ENCODE assay signal across 8 cellular contexts in the genomic region with DNA sequence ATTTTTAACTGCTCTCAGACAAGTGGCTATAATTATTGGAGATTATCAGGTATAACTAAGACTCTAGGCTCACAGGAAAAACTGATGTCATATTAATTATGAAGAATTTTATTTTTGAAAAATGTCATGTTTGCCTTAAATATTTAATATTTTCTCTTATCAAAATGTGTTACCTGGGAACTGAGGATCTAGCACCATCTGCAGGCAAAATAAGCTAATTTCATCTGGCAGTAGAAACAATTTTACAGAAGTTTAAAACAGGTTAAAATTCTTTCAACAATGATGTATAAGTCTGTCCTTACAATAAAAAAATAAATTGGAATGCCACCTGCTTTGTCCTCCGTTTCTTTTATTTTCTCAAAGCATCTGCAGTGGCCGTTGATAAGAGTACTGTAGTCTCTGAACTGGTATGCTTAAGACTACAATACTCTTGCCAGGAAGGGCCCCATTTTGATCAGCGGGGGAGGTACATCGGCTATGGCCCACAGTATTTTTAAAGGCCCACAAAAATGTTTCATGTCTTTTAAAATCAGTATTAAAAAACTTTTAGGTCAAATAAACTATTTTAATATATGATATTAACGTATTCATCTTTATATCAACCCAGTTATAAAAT.
DNase-seq lines count a peak whose midpoint lies in the region; ATAC-seq, FAIRE-seq and TF ChIP-seq lines count a peak whose summit lies in the region.

No MANE protein-coding gene starts in this region.

- no peak overlapping the region for H3K27ac Mint-ChIP-seq in activated CD8-positive, alpha-beta T cell treated with anti-CD3 and anti-CD28 coated beads for 36 hours

- H3K4me1 ChIP-seq in HCT116 (ENCODE audit: control insufficient read depth in 1 of 2, insufficient read depth in 2 of 2, low read length in 2 of 2), result no peaks in the 10 kb centered on the region

- no peaks in the 10 kb centered on the region for H3K27me3 ChIP-seq in HCT116 (ENCODE audit: insufficient read depth, low read length)

- no peak overlapping the region for H3K27ac ChIP-seq in HCT116 (ENCODE audit: low read depth, low read length)

- no peaks in the 10 kb centered on the region for H3K9me3 Mint-ChIP-seq in activated CD8-positive, alpha-beta T cell treated with anti-CD3 and anti-CD28 coated beads for 36 hours

- ATAC-seq in HCT116, result no peak
- no peak for ATAC-seq in activated CD8-positive, alpha-beta T cell treated with anti-CD3 and anti-CD28 coated beads for 36 hours
- ATAC-seq in GM18519 (IDR thresholded peaks at IDR 0.05; ENCODE audit: low FRiP score, unreplicated experiment), result no peak
- no peak for ATAC-seq in HG03457 (IDR thresholded peaks at IDR 0.05; ENCODE audit: unreplicated experiment)
- ATAC-seq in HG03520 (IDR thresholded peaks at IDR 0.05; ENCODE audit: unreplicated experiment), result no peak

- no peaks in the 10 kb centered on the region for H4K20me1 ChIP-seq in HCT116 (ENCODE audit: insufficient read depth)

- no peak overlapping the region for H2AFZ ChIP-seq in HCT116 (ENCODE audit: low read depth, low read length, poor library complexity, severe bottlenecking)

- BruUV-seq in HCT116 (replicated peaks; lab: Mats Ljungman, UMichigan), result no TSS peak

- H3K4me2 ChIP-seq in HCT116 (ENCODE audit: low read length), result no peak overlapping the region

- peak; percentile 67 for TF ChIP-seq CTCF in D721Med (IDR thresholded peaks at IDR 0.05; ENCODE audit: insufficient read depth, missing control alignments)
- TF ChIP-seq CTCF in HCT116 (IDR thresholded peaks at IDR 0.05 in 2 of 3, conservative IDR thresholded peaks at IDR 0.05 in 1 of 3; ENCODE audit: borderline replicate concordance in 1 of 3, insufficient read depth in 1 of 3, low read depth in 2 of 3, low read length in 2 of 3), result peak; percentile 56 to 71 (median 62); a peak in 5 of 6 replicates
- peak; percentile 85 for TF ChIP-seq CTCF in activated CD8-positive, alpha-beta T cell treated with anti-CD3 and anti-CD28 coated beads for 36 hours (IDR thresholded peaks at IDR 0.05)

- H3K79me2 ChIP-seq in HCT116 (ENCODE audit: insufficient read depth, low read length), result no peaks in the 10 kb centered on the region

- H3K4me3 Mint-ChIP-seq in activated CD8-positive, alpha-beta T cell treated with anti-CD3 and anti-CD28 coated beads for 36 hours, result no peak overlapping the region

- POLR2A ChIA-PET in HCT116 (lab: Charles Lee), result no interaction called here
- POLR2A ChIA-PET in activated CD8-positive, alpha-beta T cell treated with anti-CD3 and anti-CD28 coated beads for 36 hours (lab: Charles Lee), result no interaction called here

- no peaks in the 10 kb centered on the region for H3K36me3 Mint-ChIP-seq in activated CD8-positive, alpha-beta T cell treated with anti-CD3 and anti-CD28 coated beads for 36 hours (ENCODE audit: low read depth)

- H3K9me3 ChIP-seq in HCT116 (ENCODE audit: control insufficient read depth in 1 of 2, insufficient read depth in 1 of 2, low read depth in 1 of 2, low read length in 2 of 2), result no peaks in the 10 kb centered on the region

- no peaks in the 10 kb centered on the region for H3K4me1 Mint-ChIP-seq in activated CD8-positive, alpha-beta T cell treated with anti-CD3 and anti-CD28 coated beads for 36 hours (ENCODE audit: low read depth)

- H3K9ac ChIP-seq in HCT116 (ENCODE audit: low read length), result no peak overlapping the region

- H3K4me3 ChIP-seq in HCT116 (replicated peaks in 1 of 2; ENCODE audit: low read depth in 1 of 2, low read length in 2 of 2), result no peak overlapping the region

- FAIRE-seq in D721Med (lab: Jason Lieb, UNC), result peak; percentile 81

- DNase-seq in D721Med (ENCODE audit: insufficient read length, low spot score) (no peak), HCT116 (ENCODE audit: low read depth, low spot score) (peak; percentile 26), inferior parietal cortex (ENCODE audit: extremely low spot score) (peak; percentile 36), iPS-NIHi11 (ENCODE audit: low spot score) (no peak)
- peak; percentile 13 for DNase-seq in activated CD8-positive, alpha-beta T cell treated with anti-CD3 and anti-CD28 coated beads for 36 hours

- intact Hi-C loops in HCT116 (cut with micrococcal nuclease), result loop anchor here (1.0 to 10.0 kb wide), 5 partner anchors 162 to 950 kb away; no protein-coding TSS in a partner anchor
- intact Hi-C loops in activated CD8-positive, alpha-beta T cell treated with anti-CD3 and anti-CD28 coated beads for 36 hours (cut with micrococcal nuclease), result loop anchor here (1.0 to 5.0 kb wide), 3 partner anchors 110 to 895 kb away; partner anchors contain the start of gene TMEM106B

- H3K27me3 Mint-ChIP-seq in activated CD8-positive, alpha-beta T cell treated with anti-CD3 and anti-CD28 coated beads for 36 hours, result no peaks in the 10 kb centered on the region

- TF ChIP-seq POLR2A in HCT116 (IDR thresholded peaks at IDR 0.05; ENCODE audit: borderline replicate concordance, extremely low read depth, insufficient read depth, insufficient read length), result no peak

- peak; percentile 79 for TF ChIP-seq RAD21 in HCT116 (IDR thresholded peaks at IDR 0.05; ENCODE audit: low read depth)

- H3K36me3 ChIP-seq in HCT116 (ENCODE audit: control insufficient read depth in 1 of 2, insufficient read depth in 2 of 2, low read length in 2 of 2), result no peaks in the 10 kb centered on the region

- CTCF ChIA-PET in HCT116 (lab: Charles Lee), result interaction anchor here (0.8 to 1.6 kb wide), 10 partner anchors 16 to 895 kb away, joined by 3 to 6 read pairs (median 4); no protein-coding TSS in a partner anchor
- CTCF ChIA-PET in activated CD8-positive, alpha-beta T cell treated with anti-CD3 and anti-CD28 coated beads for 36 hours (lab: Charles Lee), result interaction anchor here (0.8 to 2.7 kb wide), 13 partner anchors 8 to 258 kb away, joined by 3 to 23 read pairs (median 3); partner anchors contain the start of gene TMEM106B

- RAD21 ChIA-PET in HCT116 (lab: Charles Lee; ENCODE audit: low non-redundant PET in 1 of 2, low total read pairs in 2 of 2, uncharacterized antibody in 2 of 2, unreplicated experiment in 2 of 2), result interaction anchor here in 1 of 2 experiments (0.8 to 1.0 kb wide), 2 partner anchors 482 to 486 kb away, joined by 3 read pairs; no protein-coding TSS in a partner anchor

- no peaks in the 10 kb centered on the region for H3K9me2 ChIP-seq in HCT116 (ENCODE audit: insufficient read depth)

TF ChIP-seq in HCT116, 20 proteins besides CTCF, POLR2A, EP300 and RAD21 (continues in another document):
- TF ChIP-seq EZH2phosphoT487 (IDR thresholded peaks at IDR 0.05; ENCODE audit: borderline replicate concordance), result no peak
- TF ChIP-seq SIN3A (IDR thresholded peaks at IDR 0.05; ENCODE audit: low read depth), result no peak
- no peak for TF ChIP-seq ELF1 (IDR thresholded peaks at IDR 0.05; ENCODE audit: borderline replicate concordance, low read depth)
- TF ChIP-seq SP1 (IDR thresholded peaks at IDR 0.05; ENCODE audit: low read depth), result no peak
- no peak for TF ChIP-seq JUND (IDR thresholded peaks at IDR 0.05)
- no peak for TF ChIP-seq FOSL1 (IDR thresholded peaks at IDR 0.05; ENCODE audit: low read depth)
- no peak for TF ChIP-seq CEBPB (IDR thresholded peaks at IDR 0.05; ENCODE audit: low read depth)
- no peak for TF ChIP-seq POLR2AphosphoS5 (IDR thresholded peaks at IDR 0.05; ENCODE audit: low read depth, low read length)
- TF ChIP-seq, protein P1, sequence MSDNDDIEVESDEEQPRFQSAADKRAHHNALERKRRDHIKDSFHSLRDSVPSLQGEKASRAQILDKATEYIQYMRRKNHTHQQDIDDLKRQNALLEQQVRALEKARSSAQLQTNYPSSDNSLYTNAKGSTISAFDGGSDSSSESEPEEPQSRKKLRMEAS (IDR thresholded peaks at IDR 0.05), result no peak
- TF ChIP-seq CBX3 (IDR thresholded peaks at IDR 0.05; ENCODE audit: low read depth), result no peak
- TF ChIP-seq YY1 (IDR thresholded peaks at IDR 0.05; ENCODE audit: extremely low read depth, insufficient replicate concordance, low read depth, low read length), result no peak
- TF ChIP-seq REST (IDR thresholded peaks at IDR 0.05; ENCODE audit: low read depth), result no peak
- TF ChIP-seq SRF (IDR thresholded peaks at IDR 0.05; ENCODE audit: low read depth), result no peak
- TF ChIP-seq ZFX (IDR thresholded peaks at IDR 0.05), result no peak
- no peak for TF ChIP-seq TCF7L2 (IDR thresholded peaks at IDR 0.05; ENCODE audit: borderline replicate concordance, extremely low read depth, insufficient read depth, insufficient read length)

Comparison
In these comparisons a context has a peak if more than half of its experiments do, and no peak if none do; other contexts are left out.
1. DNase-seq: peak in HCT116 (single experiment), activated CD8-positive, alpha-beta T cell treated with anti-CD3 and anti-CD28 coated beads for 36 hours (single experiment) and inferior parietal cortex (single experiment); none in D721Med (single experiment) and iPS-NIHi11 (single experiment).
2. Peak in every context shown above with its lines, with median percentiles within 50 percentile points of each other: CTCF ChIP-seq.